Comparison of ENCODE assay signal across 8 cellular contexts in genomic region chr7:121329460-121330052, GRCh38. TPM values are rescaled to one million over a fixed set of nuclear protein-coding genes. Genes with fewer than 3 reads are reported as not detected.
DNase-seq lines count a peak whose midpoint lies in the region; ATAC-seq lines count a peak whose summit lies in the region.

No MANE protein-coding gene starts in this region.

- H3K36me3 ChIP-seq in HUES64 (ENCODE audit: insufficient read depth, low read length) (no peaks in the 10 kb centered on the region), iPS DF 6.9 (ENCODE audit: control insufficient read depth, insufficient read depth, low read length) (no peaks in the 10 kb centered on the region)

- peak overlapping the region; percentile 25; the same call in 1 of the 2 replicates for H3K9ac ChIP-seq in HUES64 (ENCODE audit: low read depth, low read length)

- peak overlapping the region; percentile 68 for H3K4me3 ChIP-seq in HUES64 (ENCODE audit: low read length)
- H3K4me3 ChIP-seq in iPS DF 6.9 (ENCODE audit: low read length), result peak overlapping the region; percentile 46; the same call in 1 of the 2 replicates
- H3K4me3 ChIP-seq in skin epidermis, result peak overlapping the region; percentile 9 to 49 (median 33)

- H3K9me3 ChIP-seq in HUES64 (ENCODE audit: insufficient read depth, low read depth, low read length), result no peaks in the 10 kb centered on the region
- no peaks in the 10 kb centered on the region for H3K9me3 ChIP-seq in iPS DF 6.9 (ENCODE audit: control insufficient read depth, insufficient read depth, low read length)

- H3K27ac ChIP-seq in HUES64 (ENCODE audit: low read depth, low read length) (no peak overlapping the region), iPS DF 6.9 (ENCODE audit: low read length) (no peak overlapping the region), skin epidermis (peak overlapping the region in 9 of 21 experiments; percentile 5 to 69 (median 49))

- DNase-seq in DMS153 treated with DMSO at 0.1 percent for 48 hours (lab: John Stamatoyannopoulos, UW; ENCODE audit: unreplicated experiment) (peak; percentile 66), iPS DF 6.9 (ENCODE audit: low read depth, low spot score) (no peak), NAMALWA (ENCODE audit: low spot score) (no peak)
- peak; percentile 72 for DNase-seq in activated CD8-positive, alpha-beta memory T cell treated with anti-CD3 and anti-CD28 coated beads, Interleukin-2, amount 50 U/mL, for 48 hours

- H3K27me3 ChIP-seq in HUES64 (ENCODE audit: insufficient read depth, low read length) (peaks cover 51% of the 10 kb centered on the region), iPS DF 6.9 (ENCODE audit: control insufficient read depth, insufficient read depth, low read length) (peaks cover 7% of the 10 kb centered on the region; the same call in 1 of the 2 replicates)

- peak; percentile 66 for ATAC-seq in GM19395 (IDR thresholded peaks at IDR 0.05; ENCODE audit: unreplicated experiment)
- ATAC-seq in HG03135 (IDR thresholded peaks at IDR 0.05; ENCODE audit: unreplicated experiment), result no peak

- 4% methylated on average over 34 of the region's 34 CpGs for WGBS in HUES64
- WGBS in iPS DF 6.9 (ENCODE audit: insufficient coverage, insufficient read length), result no CpG with 5 or more reads among the region's 34 CpGs

- H3K4me1 ChIP-seq in HUES64 (ENCODE audit: insufficient read depth, low read length) (peaks cover 5% of the 10 kb centered on the region; the same call in 1 of the 2 replicates), iPS DF 6.9 (ENCODE audit: control insufficient read depth, insufficient read depth, low read length) (no peaks in the 10 kb centered on the region)

RNA-seq across cellular contexts. Expression of gene WNT16, which starts 0.8 kb away (rescaled TPM):
- polyA plus RNA-seq in HUES64 (2013, experiment 1 of 2), result not detected
- not detected for polyA plus RNA-seq in HUES64 (2013, experiment 2 of 2)

Comparison
In these comparisons a context has a peak if more than half of its experiments do, and no peak if none do; other contexts are left out.
1. DNase-seq: peak in DMS153 treated with DMSO at 0.1 percent for 48 hours (single experiment) and activated CD8-positive, alpha-beta memory T cell treated with anti-CD3 and anti-CD28 coated beads, Interleukin-2, amount 50 U/mL, for 48 hours (single experiment); none in iPS DF 6.9 (single experiment) and NAMALWA (single experiment).
2. Peak in every context shown above with its lines, with median percentiles within 50 percentile points of each other: H3K4me3 ChIP-seq.